ENCODE assay signal across 21 cellular contexts in the genomic region with DNA sequence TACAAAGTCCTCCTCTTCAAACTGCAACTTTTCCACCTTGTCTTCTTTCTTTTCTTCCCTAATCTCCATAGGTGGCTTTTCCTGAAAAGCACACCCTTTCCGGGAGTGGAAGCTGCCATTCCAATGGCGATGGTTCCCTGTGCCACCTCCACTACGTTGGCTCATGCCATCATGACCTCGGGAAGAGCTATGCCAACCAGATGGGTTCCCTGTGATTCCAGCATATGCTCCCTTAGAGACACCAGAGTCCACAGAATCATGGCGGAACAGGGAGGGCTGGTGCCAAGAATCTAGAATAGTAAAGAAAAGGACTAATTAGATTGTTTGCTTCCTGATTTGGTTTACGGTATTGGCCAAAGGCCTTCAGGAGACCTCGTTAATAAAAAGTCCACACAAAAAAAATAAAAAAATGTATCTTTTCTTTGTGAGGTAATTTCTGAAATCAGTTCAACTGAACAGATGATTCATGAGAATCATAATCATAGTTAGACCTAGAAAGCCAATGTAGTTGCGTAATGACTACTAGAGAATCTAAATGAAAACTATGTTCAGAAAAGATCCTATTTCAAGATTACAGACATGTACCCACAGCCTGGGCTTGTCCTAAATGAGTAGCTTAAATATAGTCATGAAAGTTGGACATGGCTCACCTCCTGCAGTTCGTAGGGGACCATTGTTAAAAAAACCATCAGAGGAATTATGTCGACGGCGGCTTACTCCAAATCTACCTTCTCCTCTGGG. TPM values are rescaled to one million over a fixed set of nuclear protein-coding genes. Genes with fewer than 3 reads are reported as not detected.
A peak's percentile ranks its signal among the peaks of the same experiment; 100 is the strongest.
DNase-seq lines count a peak whose midpoint lies in the region; ATAC-seq and TF ChIP-seq lines count a peak whose summit lies in the region.
"Had no signal": no experiment of that assay in that cellular context is flagged by ENCODE, and none has a peak within 500 bp of the region (broad histone marks: within the 10 kb centered on the region; RNA-seq: fewer than 3 reads in every experiment).

No MANE protein-coding gene starts in this region.

- peaks cover 10% of the 10 kb centered on the region for H3K4me1 Mint-ChIP-seq in activated CD4-positive, alpha-beta T cell treated with anti-CD3 and anti-CD28 coated beads, Interleukin-2, amount 10 ng/mL, durations not matched to agents 24 days and 14 days
- H3K4me1 Mint-ChIP-seq in activated naive CD8-positive, alpha-beta T cell treated with anti-CD3 and anti-CD28 coated beads, Interleukin-2, amount 50 U/mL, for 24 hours, result peaks cover 2% of the 10 kb centered on the region

- no peaks in the 10 kb centered on the region for H3K27me3 Mint-ChIP-seq in activated CD4-positive, alpha-beta T cell treated with anti-CD3 and anti-CD28 coated beads, Interleukin-2, amount 10 ng/mL, durations not matched to agents 24 days and 14 days
- H3K27me3 Mint-ChIP-seq in activated naive CD8-positive, alpha-beta T cell treated with anti-CD3 and anti-CD28 coated beads, Interleukin-2, amount 50 U/mL, for 24 hours, result no peaks in the 10 kb centered on the region
- H3K27me3 Mint-ChIP-seq: activated naive CD4-positive, alpha-beta T cell treated with anti-CD3 and anti-CD28 coated beads, Interleukin-2, amount 50 U/mL, for 24 hours; CD4-positive, alpha-beta memory T cell had no signal

- no peaks in the 10 kb centered on the region for H3K9me3 Mint-ChIP-seq in activated CD4-positive, alpha-beta T cell treated with anti-CD3 and anti-CD28 coated beads, Interleukin-2, amount 10 ng/mL, durations not matched to agents 24 days and 14 days
- no peaks in the 10 kb centered on the region for H3K9me3 Mint-ChIP-seq in activated naive CD8-positive, alpha-beta T cell treated with anti-CD3 and anti-CD28 coated beads, Interleukin-2, amount 50 U/mL, for 24 hours
- H3K9me3 Mint-ChIP-seq: activated naive CD4-positive, alpha-beta T cell treated with anti-CD3 and anti-CD28 coated beads, Interleukin-2, amount 50 U/mL, for 24 hours; CD4-positive, alpha-beta memory T cell had no signal

- no peak overlapping the region for H3K27ac Mint-ChIP-seq in activated CD4-positive, alpha-beta T cell treated with anti-CD3 and anti-CD28 coated beads, Interleukin-2, amount 10 ng/mL, durations not matched to agents 24 days and 14 days
- H3K27ac Mint-ChIP-seq in activated naive CD8-positive, alpha-beta T cell treated with anti-CD3 and anti-CD28 coated beads, Interleukin-2, amount 50 U/mL, for 24 hours, result no peak overlapping the region
- H3K27ac Mint-ChIP-seq: activated naive CD4-positive, alpha-beta T cell treated with anti-CD3 and anti-CD28 coated beads, Interleukin-2, amount 50 U/mL, for 24 hours had no signal

- no peak for TF ChIP-seq CTCF in fibroblast of villous mesenchyme (IDR thresholded peaks at IDR 0.05; ENCODE audit: insufficient read depth, low read depth, low read length)

- H3K4me3 Mint-ChIP-seq in activated CD4-positive, alpha-beta T cell treated with anti-CD3 and anti-CD28 coated beads, Interleukin-2, amount 10 ng/mL, durations not matched to agents 24 days and 14 days, result no peak overlapping the region
- H3K4me3 Mint-ChIP-seq in activated naive CD8-positive, alpha-beta T cell treated with anti-CD3 and anti-CD28 coated beads, Interleukin-2, amount 50 U/mL, for 24 hours, result no peak overlapping the region
- H3K4me3 Mint-ChIP-seq: activated naive CD4-positive, alpha-beta T cell treated with anti-CD3 and anti-CD28 coated beads, Interleukin-2, amount 50 U/mL, for 24 hours; CD4-positive, alpha-beta memory T cell had no signal

- peak; percentile 49 for ATAC-seq in activated naive CD8-positive, alpha-beta T cell treated with anti-CD3 and anti-CD28 coated beads, Interleukin-2, amount 50 U/mL, for 24 hours
- ATAC-seq: gastroesophageal sphincter, pancreas, SK-N-SH treated with all-trans-retinoic acid at 6 μM for 48 hours had no signal

- no peak overlapping the region for H3K4me3 ChIP-seq in fibroblast of villous mesenchyme (ENCODE audit: low read depth, low read length)
- H3K4me3 ChIP-seq: gastroesophageal sphincter, pancreas, Peyer's patch, uterus had no signal

- intact Hi-C loops in activated CD4-positive, alpha-beta T cell treated with anti-CD3 and anti-CD28 coated beads, Interleukin-2, amount 10 ng/mL, durations not matched to agents 24 days and 14 days (cut with micrococcal nuclease), result no loop called here

- H3K36me3 Mint-ChIP-seq in activated CD4-positive, alpha-beta T cell treated with anti-CD3 and anti-CD28 coated beads, Interleukin-2, amount 10 ng/mL, durations not matched to agents 24 days and 14 days (ENCODE audit: low read depth), result peaks cover 60% of the 10 kb centered on the region
- peaks cover 61% of the 10 kb centered on the region for H3K36me3 Mint-ChIP-seq in activated naive CD8-positive, alpha-beta T cell treated with anti-CD3 and anti-CD28 coated beads, Interleukin-2, amount 50 U/mL, for 24 hours (ENCODE audit: low read depth)

- DNase-seq in activated CD4-positive, alpha-beta T cell treated with anti-CD3 and anti-CD28 coated beads for 48 hours, result peak; percentile 15
- no peak for DNase-seq in activated CD4-positive, alpha-beta T cell treated with anti-CD3 and anti-CD28 coated beads, Interleukin-2, amount 10 ng/mL, durations not matched to agents 24 days and 14 days
- DNase-seq in GM03348 (ENCODE audit: low spot score) (peak; percentile 43), fibroblast of villous mesenchyme (ENCODE audit: low read depth) (peak; percentile 26), ecto neural progenitor cell (ENCODE audit: low spot score) (no peak), NCI-H526 (lab: John Stamatoyannopoulos, UW) (no peak)
- DNase-seq in activated naive CD8-positive, alpha-beta T cell treated with anti-CD3 and anti-CD28 coated beads, Interleukin-2, amount 50 U/mL, for 24 hours, result no peak
- DNase-seq in activated effector memory CD4-positive, alpha-beta T cell treated with Interleukin-2 at 50 U/mL for 16 hours, result no peak
- DNase-seq: CD4-positive, alpha-beta memory T cell; DMS79; effector memory CD4-positive, alpha-beta T cell; NCI-H1417; NCI-H2171; pancreas; Peyer's patch; small intestine; stimulated activated naive CD4-positive, alpha-beta T cell; uterus had no signal

RNA-seq across cellular contexts. Expression of gene CCDC17, which starts 30.9 kb away (rescaled TPM):
- total RNA-seq in activated CD4-positive, alpha-beta T cell treated with anti-CD3 and anti-CD28 coated beads, Interleukin-2, amount 10 ng/mL, durations not matched to agents 24 days and 14 days, result 1.6 and 2.8 TPM in 2 replicates
- total RNA-seq in fibroblast of villous mesenchyme, result 1.3 and 1.6 TPM in 2 replicates

RNA-seq across cellular contexts. Expression of gene GPBP1L1, which starts 31.6 kb away (rescaled TPM):
- 101 and 104 TPM in 2 replicates for total RNA-seq in activated CD4-positive, alpha-beta T cell treated with anti-CD3 and anti-CD28 coated beads, Interleukin-2, amount 10 ng/mL, durations not matched to agents 24 days and 14 days
- total RNA-seq in fibroblast of villous mesenchyme, result 90.5 and 122 TPM in 2 replicates

RNA-seq across cellular contexts. Expression of gene TMEM69, which starts 33.3 kb away (rescaled TPM):
- 29.4 and 38.7 TPM in 2 replicates for total RNA-seq in activated CD4-positive, alpha-beta T cell treated with anti-CD3 and anti-CD28 coated beads, Interleukin-2, amount 10 ng/mL, durations not matched to agents 24 days and 14 days
- 6.9 and 10.0 TPM in 2 replicates for total RNA-seq in fibroblast of villous mesenchyme

Comparison
In these comparisons a context has a peak if more than half of its experiments do, and no peak if none do; other contexts are left out.
1. DNase-seq: peak in activated CD4-positive, alpha-beta T cell treated with anti-CD3 and anti-CD28 coated beads for 48 hours (single experiment), GM03348 (single experiment) and fibroblast of villous mesenchyme (single experiment); none in activated CD4-positive, alpha-beta T cell treated with anti-CD3 and anti-CD28 coated beads, Interleukin-2, amount 10 ng/mL, durations not matched to agents 24 days and 14 days (single experiment), activated naive CD8-positive, alpha-beta T cell treated with anti-CD3 and anti-CD28 coated beads, Interleukin-2, amount 50 U/mL, for 24 hours (single experiment), ecto neural progenitor cell (single experiment), activated effector memory CD4-positive, alpha-beta T cell treated with Interleukin-2 at 50 U/mL for 16 hours (single experiment) and NCI-H526 (0 of 2).